ENCODE assay signal across 27 cellular contexts in the genomic region with DNA sequence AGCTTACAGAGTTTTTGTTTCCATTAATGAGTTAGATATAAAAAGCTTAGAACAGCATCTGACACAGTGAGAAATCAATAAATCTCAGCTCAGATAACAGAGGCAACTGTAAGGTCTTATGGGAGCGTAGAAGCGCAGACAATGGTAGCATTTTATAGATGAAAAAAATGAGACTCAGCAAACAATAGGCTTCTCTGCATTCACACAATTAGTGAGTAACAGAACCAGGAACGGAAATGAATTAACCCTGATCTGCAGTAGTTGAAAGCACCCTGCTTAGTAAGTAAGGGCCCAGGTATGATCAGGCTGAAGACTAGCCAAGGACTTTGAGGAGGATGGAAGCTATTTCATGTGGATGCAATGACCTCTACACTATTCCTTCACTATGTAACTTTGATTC.
DNase-seq lines count a peak whose midpoint lies in the region; ATAC-seq and TF ChIP-seq lines count a peak whose summit lies in the region.
"Had no signal": no experiment of that assay in that cellular context is flagged by ENCODE, and none has a peak within 500 bp of the region (broad histone marks: within the 10 kb centered on the region; RNA-seq: fewer than 3 reads in every experiment).

No MANE protein-coding gene starts in this region.

- POLR2A ChIA-PET in PC-3 (lab: Charles Lee; ENCODE audit: unreplicated experiment): no interaction called here

- peak; percentile 81 for ATAC-seq in PC-3
- no peak for ATAC-seq in HG02870 (IDR thresholded peaks at IDR 0.05; ENCODE audit: unreplicated experiment)
- ATAC-seq: activated T-helper 17 cell treated with anti-CD3 and anti-CD28 coated beads, Interleukin-2, amount 50 U/mL, for 72 hours; effector memory CD8-positive, alpha-beta T cell; right cardiac atrium; upper lobe of right lung had no signal

- no peaks in the 10 kb centered on the region for H3K9me2 ChIP-seq in PC-3 (replicated peaks; ENCODE audit: low read length)
- H3K9me2 ChIP-seq: SK-N-SH had no signal

- no peaks in the 10 kb centered on the region for H3K36me3 ChIP-seq in PC-3 (ENCODE audit: low read depth, low read length)
- H3K36me3 ChIP-seq: BE2C, esophagus squamous epithelium, upper lobe of right lung, WERI-Rb-1 had no signal

- H3K27me3 ChIP-seq in PC-3 (ENCODE audit: low read length) (no peaks in the 10 kb centered on the region), layer of hippocampus (ENCODE audit: control insufficient read depth, insufficient read depth, low read length) (no peaks in the 10 kb centered on the region)
- H3K27me3 ChIP-seq: BE2C, esophagus squamous epithelium, upper lobe of right lung had no signal

- intact Hi-C loops in PC-3 (cut with micrococcal nuclease): loop anchor here (1.0 kb wide), 1 partner anchor 52 kb away; no protein-coding TSS in a partner anchor

- no peaks in the 10 kb centered on the region for H4K20me1 ChIP-seq in PC-3 (ENCODE audit: low read length)

- CTCF ChIA-PET in PC-3 (lab: Charles Lee): no interaction called here

- peaks cover 9% of the 10 kb centered on the region for H3K4me1 ChIP-seq in PC-3 (ENCODE audit: insufficient read depth, low read length)
- H3K4me1 ChIP-seq: BE2C, Caco-2, esophagus squamous epithelium, upper lobe of right lung had no signal

- no peak overlapping the region for H3K9ac ChIP-seq in PC-3 (ENCODE audit: low read length)
- H3K9ac ChIP-seq: SK-N-SH had no signal

- BruUV-seq in PC-3 (replicated peaks; lab: Mats Ljungman, UMichigan): no TSS peak

- H3K4me3 ChIP-seq in PC-3 (ENCODE audit: low read length): no peak overlapping the region
- H3K4me3 ChIP-seq: esophagus squamous epithelium, lung, upper lobe of right lung had no signal

- no peak overlapping the region for H2AFZ ChIP-seq in PC-3 (ENCODE audit: low read length)

- DNase-seq in COLO829 (ENCODE audit: low spot score) (peak; percentile 42), NCI-H1417 treated with DMSO at 0.1 percent for 48 hours (lab: John Stamatoyannopoulos, UW) (peak; percentile 64), PC-3 (peak; percentile 48), GM20000 (ENCODE audit: low spot score) (no peak), NCI-H510A (lab: John Stamatoyannopoulos, UW) (no peak)
- DNase-seq in stimulated activated CD4-positive, alpha-beta T cell treated with anti-CD3 and anti-CD28 coated beads, Interleukin-12 subunit alpha, Interleukin-12 subunit beta, amount 100 ng/mL, for 4 hours: no peak
- DNase-seq: activated naive CD8-positive, alpha-beta T cell treated with anti-CD3 and anti-CD28 coated beads for 36 hours; BE2C; Caco-2; effector memory CD8-positive, alpha-beta T cell; EL; esophagus squamous epithelium; GOT3; kidney; NCI-H2029; NCI-H526; occipital lobe; right cardiac atrium; SK-N-SH; stimulated activated CD8-positive, alpha-beta memory T cell treated with anti-CD3 and anti-CD28 coated beads, Interleukin-4, amount 100 ng/mL, for 48 hours; upper lobe of right lung had no signal

- no peaks in the 10 kb centered on the region for H3K9me3 ChIP-seq in PC-3 (ENCODE audit: low read length)
- H3K9me3 ChIP-seq: BE2C, Caco-2, esophagus squamous epithelium, SK-N-SH, upper lobe of right lung had no signal

- TF ChIP-seq CTCF in PC-3 (conservative IDR thresholded peaks at IDR 0.05; ENCODE audit: low read depth, low read length): no peak
- no peak for TF ChIP-seq CTCF in GM20000 (IDR thresholded peaks at IDR 0.05; ENCODE audit: extremely low read depth, missing control alignments)

- H3K79me2 ChIP-seq in PC-3 (ENCODE audit: low read length): no peaks in the 10 kb centered on the region

- H3F3A ChIP-seq in PC-3 (ENCODE audit: low read length, unreplicated experiment): peaks cover 3% of the 10 kb centered on the region

- H3K27ac ChIP-seq in PC-3 (ENCODE audit: low read length) (no peak overlapping the region), layer of hippocampus (ENCODE audit: low read depth, low read length) (peak overlapping the region; percentile 90)
- H3K27ac ChIP-seq: esophagus squamous epithelium, RWPE1, upper lobe of right lung, WERI-Rb-1 had no signal

- no peak overlapping the region for H3K4me2 ChIP-seq in PC-3 (ENCODE audit: low read length)
- H3K4me2 ChIP-seq: SK-N-SH had no signal

Comparison
In these comparisons a context has a peak if more than half of its experiments do, and no peak if none do; other contexts are left out.
1. DNase-seq: peak in COLO829 (single experiment), NCI-H1417 treated with DMSO at 0.1 percent for 48 hours (single experiment) and PC-3 (single experiment); none in GM20000 (single experiment), NCI-H510A (single experiment) and stimulated activated CD4-positive, alpha-beta T cell treated with anti-CD3 and anti-CD28 coated beads, Interleukin-12 subunit alpha, Interleukin-12 subunit beta, amount 100 ng/mL, for 4 hours (single experiment).